Comparison of ENCODE assay signal across 26 cellular contexts in the genomic region with DNA sequence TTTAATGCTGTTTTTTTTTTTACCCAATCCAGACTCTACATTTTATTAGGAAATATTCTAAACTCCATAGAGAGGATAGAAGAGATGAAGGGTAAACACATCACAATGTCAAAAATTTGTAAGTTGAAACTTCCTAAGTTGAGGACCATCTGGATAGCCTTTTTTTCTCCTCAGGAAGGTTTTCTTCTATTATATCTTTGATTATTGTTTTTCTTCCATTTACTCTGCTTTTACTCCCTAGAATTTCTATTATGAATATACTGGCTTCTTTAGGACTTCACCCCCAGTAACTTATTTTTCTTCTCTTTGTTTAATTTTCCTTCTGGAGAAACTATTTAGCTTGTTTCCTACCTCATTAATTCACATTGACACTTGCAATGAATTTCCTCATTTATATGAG.
"Had no signal": no experiment of that assay in that cellular context is flagged by ENCODE, and none has a peak within 500 bp of the region (broad histone marks: within the 10 kb centered on the region; RNA-seq: fewer than 3 reads in every experiment).

No MANE protein-coding gene starts in this region.

- H3K36me3 ChIP-seq: neural progenitor cell, ovary, right lobe of liver, sigmoid colon, stomach, thoracic aorta, thyroid gland, tibial nerve, upper lobe of left lung, vagina had no signal

- H2AFZ ChIP-seq: neural progenitor cell, parathyroid adenoma had no signal

- DNase-seq: natural killer cell; occipital lobe; ovary; posterior cingulate gyrus; psoas muscle; right cardiac atrium; right lobe of liver; sigmoid colon; small intestine; stimulated activated CD4-positive, alpha-beta T cell treated with anti-CD3 and anti-CD28 coated beads, Interleukin-15, amount 100 ng/mL, for 24 hours; stimulated activated CD4-positive, alpha-beta T cell treated with anti-CD3 and anti-CD28 coated beads, Interleukin-2, amount 100 ng/mL, for 24 hours; stimulated activated CD4-positive, alpha-beta T cell treated with anti-CD3 and anti-CD28 coated beads, Interleukin-2, amount 100 ng/mL, for 48 hours; stimulated activated CD4-positive, alpha-beta T cell treated with anti-CD3 and anti-CD28 coated beads, Interleukin-4, amount 100 ng/mL, for 24 hours; stimulated activated naive B cell treated with anti-CD40 and anti-IgM and Interleukin-4, amounts not matched to agents 10 μg/mL and 1 μg/mL and 100 μg/mL, for 72 hours; stimulated activated naive CD4-positive, alpha-beta T cell treated with Interleukin-2 at 50 U/mL for 16 hours; stomach; thyroid gland; trophoblast cell; upper lobe of left lung had no signal

- H3K79me2 ChIP-seq: parathyroid adenoma had no signal

- H3K27me3 ChIP-seq: neural progenitor cell, ovary, right lobe of liver, sigmoid colon, stomach, thyroid gland, tibial nerve, upper lobe of left lung, vagina had no signal

- H3K4me3 ChIP-seq: neural progenitor cell, ovary, psoas muscle, right lobe of liver, sigmoid colon, stomach, thoracic aorta, thyroid gland, tibial nerve, upper lobe of left lung, vagina had no signal

- ATAC-seq: natural killer cell; psoas muscle; right cardiac atrium; right lobe of liver; stimulated activated effector memory CD8-positive, alpha-beta T cell treated with anti-CD3 and anti-CD28 coated beads, Interleukin-12 subunit alpha, Interleukin-12 subunit beta, amount 100 ng/mL, for 72 hours; stimulated activated naive B cell treated with anti-CD40 and anti-IgM and Interleukin-4, amounts not matched to agents 10 μg/mL and 1 μg/mL and 100 μg/mL, for 72 hours had no signal

- H3K4me2 ChIP-seq: neural progenitor cell had no signal

- FAIRE-seq: urothelium cell line had no signal

- H3K27ac ChIP-seq: neural progenitor cell, ovary, parathyroid adenoma, psoas muscle, right lobe of liver, sigmoid colon, stomach, thoracic aorta, thyroid gland, tibial nerve, upper lobe of left lung, vagina had no signal

- H3K4me1 ChIP-seq: neural progenitor cell, parathyroid adenoma, psoas muscle, right lobe of liver, sigmoid colon, stomach, thyroid gland, tibial nerve, upper lobe of left lung, vagina had no signal

- H3K9ac ChIP-seq: neural progenitor cell, parathyroid adenoma had no signal

- H3K9me3 ChIP-seq: ovary, right lobe of liver, thoracic aorta, thyroid gland, vagina had no signal
